ENCODE assay signal across 8 cellular contexts in genomic region chr12:74539261-74539660, GRCh38. TPM values are rescaled to one million over a fixed set of nuclear protein-coding genes. Genes with fewer than 3 reads are reported as not detected.
DNase-seq lines count a peak whose midpoint lies in the region; ATAC-seq and TF ChIP-seq lines count a peak whose summit lies in the region.

No MANE protein-coding gene starts in this region.

- peaks cover 42% of the 10 kb centered on the region for H4K20me1 ChIP-seq in Karpas-422 (ENCODE audit: insufficient read depth, low read depth, low read length)

- peaks cover 20% of the 10 kb centered on the region for H3K36me3 ChIP-seq in CD4-positive, CD25-positive, alpha-beta regulatory T cell (ENCODE audit: control insufficient read depth, insufficient read depth, low read length)
- H3K36me3 ChIP-seq in Karpas-422 (ENCODE audit: insufficient read depth, low read length) (peaks cover 31% of the 10 kb centered on the region), colonic mucosa (no peaks in the 10 kb centered on the region)

- peak overlapping the region; percentile 95 for H3K27ac ChIP-seq in CD4-positive, CD25-positive, alpha-beta regulatory T cell (ENCODE audit: insufficient read depth, low read length, poor library complexity, severe bottlenecking)
- peak overlapping the region; percentile 93; the same call in 1 of the 2 replicates for H3K27ac ChIP-seq in Karpas-422 (ENCODE audit: low read length)
- no peak overlapping the region for H3K27ac ChIP-seq in colonic mucosa

- peak in 1 of 3 donors; percentile 4 for DNase-seq in CD4-positive, CD25-positive, alpha-beta regulatory T cell
- DNase-seq in Karpas-422 (no peak), colonic mucosa (no peak), G401 (ENCODE audit: low spot score) (no peak), LoVo (ENCODE audit: low spot score) (no peak)
- no peak for DNase-seq in natural killer cell treated with Interleukin-12 subunit alpha and Interleukin-12 subunit beta and Interleukin-15 and Interleukin-18, amount 100 ng/mL, for 72 hours (ENCODE audit: low spot score)
- DNase-seq in NK-92 treated with Interleukin-12 subunit alpha and Interleukin-12 subunit beta, amount 100 ng/mL, for 24 hours (lab: John Stamatoyannopoulos, UW) = no peak

- peak overlapping the region; percentile 92 for H3K4me3 ChIP-seq in CD4-positive, CD25-positive, alpha-beta regulatory T cell (ENCODE audit: low read depth, low read length)
- H3K4me3 ChIP-seq in Karpas-422 (ENCODE audit: low read length) = peak overlapping the region; percentile 93
- H3K4me3 ChIP-seq in colonic mucosa = peak overlapping the region; percentile 66

- no peak for ATAC-seq in CD4-positive, CD25-positive, alpha-beta regulatory T cell (ENCODE audit: low read depth in 2 of 2)
- no peak for ATAC-seq in natural killer cell treated with Interleukin-12 subunit alpha and Interleukin-12 subunit beta and Interleukin-15 and Interleukin-18, amount 100 ng/mL, for 72 hours
- no peak for ATAC-seq in GM19452 (IDR thresholded peaks at IDR 0.05; ENCODE audit: unreplicated experiment)

- H3K27ac Mint-ChIP-seq in CD4-positive, CD25-positive, alpha-beta regulatory T cell = peak overlapping the region; percentile 98 to 100 (median 99)
- peak overlapping the region; percentile 96 to 100 for H3K27ac Mint-ChIP-seq in natural killer cell treated with Interleukin-12 subunit alpha and Interleukin-12 subunit beta and Interleukin-15 and Interleukin-18, amount 100 ng/mL, for 72 hours

- no peak overlapping the region for H2AFZ ChIP-seq in Karpas-422 (ENCODE audit: low read length)

- TF ChIP-seq CTCF in colonic mucosa (IDR thresholded peaks at IDR 0.05) = no peak

- H3K4me1 ChIP-seq in CD4-positive, CD25-positive, alpha-beta regulatory T cell (ENCODE audit: control insufficient read depth, insufficient read depth, low read length, poor library complexity, severe bottlenecking) = peaks cover 42% of the 10 kb centered on the region
- peaks cover 38% of the 10 kb centered on the region for H3K4me1 ChIP-seq in Karpas-422 (ENCODE audit: low read length)
- H3K4me1 ChIP-seq in colonic mucosa = peaks cover 5% of the 10 kb centered on the region

- H3K27me3 ChIP-seq in CD4-positive, CD25-positive, alpha-beta regulatory T cell (ENCODE audit: control insufficient read depth, insufficient read depth, low read length) = no peaks in the 10 kb centered on the region
- no peaks in the 10 kb centered on the region for H3K27me3 ChIP-seq in Karpas-422 (ENCODE audit: low read length)
- H3K27me3 ChIP-seq in colonic mucosa = no peaks in the 10 kb centered on the region

- H3K27me3 Mint-ChIP-seq in CD4-positive, CD25-positive, alpha-beta regulatory T cell = peaks cover 4% of the 10 kb centered on the region
- H3K27me3 Mint-ChIP-seq in natural killer cell treated with Interleukin-12 subunit alpha and Interleukin-12 subunit beta and Interleukin-15 and Interleukin-18, amount 100 ng/mL, for 72 hours = no peaks in the 10 kb centered on the region

- no peaks in the 10 kb centered on the region for H3K9me2 ChIP-seq in Karpas-422 (replicated peaks; ENCODE audit: insufficient read depth, low read length)

- peak overlapping the region; percentile 97 for H3K4me2 ChIP-seq in Karpas-422 (ENCODE audit: low read depth, low read length, poor library complexity, severe bottlenecking)

- peaks cover 48 to 69% (median 58%) of the 10 kb centered on the region in 4 donors for H3K4me1 Mint-ChIP-seq in CD4-positive, CD25-positive, alpha-beta regulatory T cell
- H3K4me1 Mint-ChIP-seq in natural killer cell treated with Interleukin-12 subunit alpha and Interleukin-12 subunit beta and Interleukin-15 and Interleukin-18, amount 100 ng/mL, for 72 hours (ENCODE audit: low read depth in 2 of 2) = peaks cover 42 to 56% of the 10 kb centered on the region in 2 donors

- H3K9ac ChIP-seq in Karpas-422 (ENCODE audit: low read length) (peak overlapping the region; percentile 91), colonic mucosa (ENCODE audit: low read depth in 2 of 2, low read length in 2 of 2) (peak overlapping the region; percentile 56 to 99)

- no peaks in the 10 kb centered on the region for H3K9me3 Mint-ChIP-seq in CD4-positive, CD25-positive, alpha-beta regulatory T cell
- no peaks in the 10 kb centered on the region for H3K9me3 Mint-ChIP-seq in natural killer cell treated with Interleukin-12 subunit alpha and Interleukin-12 subunit beta and Interleukin-15 and Interleukin-18, amount 100 ng/mL, for 72 hours

- peaks cover 56% of the 10 kb centered on the region for H3K79me2 ChIP-seq in Karpas-422 (ENCODE audit: low read length)

- H3K4me3 Mint-ChIP-seq in CD4-positive, CD25-positive, alpha-beta regulatory T cell = peak overlapping the region; percentile 94 to 95 (median 94)
- peak overlapping the region; percentile 99 for H3K4me3 Mint-ChIP-seq in natural killer cell treated with Interleukin-12 subunit alpha and Interleukin-12 subunit beta and Interleukin-15 and Interleukin-18, amount 100 ng/mL, for 72 hours

- H3K9me3 ChIP-seq in CD4-positive, CD25-positive, alpha-beta regulatory T cell (ENCODE audit: control insufficient read depth in 2 of 2, low read length in 2 of 2) = no peaks in the 10 kb centered on the region
- H3K9me3 ChIP-seq in Karpas-422 (ENCODE audit: low read length) = no peaks in the 10 kb centered on the region
- H3K9me3 ChIP-seq in colonic mucosa = no peaks in the 10 kb centered on the region

- in situ Hi-C loops in G401 (cut with HindIII; ENCODE audit: low sequenced_read_pairs) = no loop called here

- intact Hi-C loops in colonic mucosa (cut with DNase I) = no loop called here

- peaks cover 35% of the 10 kb centered on the region for H3K36me3 Mint-ChIP-seq in CD4-positive, CD25-positive, alpha-beta regulatory T cell
- peaks cover 17% of the 10 kb centered on the region for H3K36me3 Mint-ChIP-seq in natural killer cell treated with Interleukin-12 subunit alpha and Interleukin-12 subunit beta and Interleukin-15 and Interleukin-18, amount 100 ng/mL, for 72 hours

RNA-seq across cellular contexts. Expression of gene ATXN7L3B, which starts 1.6 kb away (rescaled TPM):
- total RNA-seq in CD4-positive, CD25-positive, alpha-beta regulatory T cell = 39.4 TPM
- 10 to 100 TPM; 24.1 to 39.3 (median 34.6) TPM for polyA plus RNA-seq in CD4-positive, CD25-positive, alpha-beta regulatory T cell
- total RNA-seq in Karpas-422 (2014; rRNA removed; shearing (Covaris generic); ENCODE audit: low replicate concordance) = 27.3 and 29.9 TPM in 2 replicates
- 10 to 100 TPM; 28.8 to 29.6 TPM for total RNA-seq in colonic mucosa
- 10 to 100 TPM; 18.4 to 22.0 TPM for total RNA-seq in natural killer cell treated with Interleukin-12 subunit alpha and Interleukin-12 subunit beta and Interleukin-15 and Interleukin-18, amount 100 ng/mL, for 72 hours
- 35.4 and 44.1 TPM in 2 replicates for total RNA-seq in G401 (2014; rRNA removed; shearing (Covaris generic))
